Comparison of ENCODE assay signal across 9 cellular contexts in genomic region chr11:92765965-92766371, GRCh38.
A peak's percentile ranks its signal among the peaks of the same experiment; 100 is the strongest.
DNase-seq lines count a peak whose midpoint lies in the region; ATAC-seq, FAIRE-seq and TF ChIP-seq lines count a peak whose summit lies in the region.
"Had no signal": no experiment of that assay in that cellular context is flagged by ENCODE, and none has a peak within 500 bp of the region (broad histone marks: within the 10 kb centered on the region; RNA-seq: fewer than 3 reads in every experiment).

No MANE protein-coding gene starts in this region.

- H3K36me3 ChIP-seq in astrocyte (ENCODE audit: insufficient read depth, low read length) = no peaks in the 10 kb centered on the region
- no peaks in the 10 kb centered on the region for H3K36me3 ChIP-seq in kidney epithelial cell (ENCODE audit: control insufficient read depth, insufficient read depth, low read length)

- no peaks in the 10 kb centered on the region for H4K20me1 ChIP-seq in astrocyte (ENCODE audit: insufficient read depth, low read length)

- no peak overlapping the region for H3K27ac Mint-ChIP-seq in astrocyte (ENCODE audit: unreplicated experiment)

- H3K27me3 ChIP-seq in astrocyte (ENCODE audit: insufficient read depth, low read length) (no peaks in the 10 kb centered on the region), kidney epithelial cell (ENCODE audit: control insufficient read depth, insufficient read depth, low read length) (no peaks in the 10 kb centered on the region)

- peak overlapping the region; percentile 89 for H3K4me2 ChIP-seq in astrocyte (ENCODE audit: low read length)
- H3K4me2 ChIP-seq: A549 had no signal

- no peak overlapping the region for H3K4me3 Mint-ChIP-seq in astrocyte (ENCODE audit: unreplicated experiment)

- peak overlapping the region; percentile 60 for H3K4me3 ChIP-seq in astrocyte (ENCODE audit: insufficient read depth, low read depth, low read length)
- no peak overlapping the region for H3K4me3 ChIP-seq in kidney epithelial cell (ENCODE audit: low read depth, low read length)
- H3K4me3 ChIP-seq: A549 had no signal

- H3K9ac ChIP-seq in astrocyte (ENCODE audit: low read length) = peak overlapping the region; percentile 58

- no peaks in the 10 kb centered on the region for H3K9me3 ChIP-seq in astrocyte (ENCODE audit: insufficient read depth, low read depth, low read length)
- H3K9me3 ChIP-seq: A549 had no signal

- H3K36me3 Mint-ChIP-seq in astrocyte (ENCODE audit: low read depth, unreplicated experiment) = peaks cover 15% of the 10 kb centered on the region

- DNase-seq in NCI-H1694 treated with DMSO at 0.1 percent for 48 hours (lab: John Stamatoyannopoulos, UW) (peak; percentile 15), NCI-H1694 (lab: John Stamatoyannopoulos, UW) (no peak), astrocyte (ENCODE audit: low read depth) (peak; percentile 41), kidney epithelial cell (ENCODE audit: low read depth) (peak; percentile 2), stromal cell of bone marrow (ENCODE audit: low read depth) (peak; percentile 14)
- no peak for DNase-seq in effector CD8-positive, alpha-beta T cell (lab: John Stamatoyannopoulos, UW)

- peaks cover 6% of the 10 kb centered on the region for H3K4me1 ChIP-seq in astrocyte (ENCODE audit: insufficient read depth, low read length)
- H3K4me1 ChIP-seq: A549 had no signal

- no peaks in the 10 kb centered on the region for H3K79me2 ChIP-seq in astrocyte (ENCODE audit: insufficient read depth, low read length)

- TF ChIP-seq CTCF in astrocyte (IDR thresholded peaks at IDR 0.05; ENCODE audit: insufficient read depth, low read depth, low read length) = no peak
- no peak for TF ChIP-seq CTCF in kidney epithelial cell (IDR thresholded peaks at IDR 0.05; ENCODE audit: insufficient read depth, low read length, poor library complexity, severe bottlenecking)

- peaks cover 10% of the 10 kb centered on the region for H3K4me1 Mint-ChIP-seq in astrocyte (ENCODE audit: low read depth, unreplicated experiment)

- H3K27ac ChIP-seq in astrocyte (ENCODE audit: low read depth, low read length) = peak overlapping the region; percentile 51
- H3K27ac ChIP-seq: A549 had no signal

- no peak for FAIRE-seq in astrocyte (lab: Jason Lieb, UNC)
- FAIRE-seq: A549 had no signal

- peak overlapping the region; percentile 96 for H2AFZ ChIP-seq in astrocyte (ENCODE audit: low read depth, low read length)

- no peaks in the 10 kb centered on the region for H3K9me3 Mint-ChIP-seq in astrocyte (ENCODE audit: unreplicated experiment)

- H3K27me3 Mint-ChIP-seq in astrocyte (ENCODE audit: low read depth, unreplicated experiment) = no peaks in the 10 kb centered on the region

- ATAC-seq in HG03432 (IDR thresholded peaks at IDR 0.05; ENCODE audit: unreplicated experiment) (no peak), GM21423 (IDR thresholded peaks at IDR 0.05; ENCODE audit: unreplicated experiment) (no peak)
- ATAC-seq: A549 had no signal

Comparison
In these comparisons a context has a peak if more than half of its experiments do, and no peak if none do; other contexts are left out.
1. DNase-seq: peak in NCI-H1694 treated with DMSO at 0.1 percent for 48 hours (single experiment), astrocyte (single experiment), kidney epithelial cell (single experiment) and stromal cell of bone marrow (single experiment); none in NCI-H1694 (single experiment) and effector CD8-positive, alpha-beta T cell (single experiment).